In the genomic region with DNA sequence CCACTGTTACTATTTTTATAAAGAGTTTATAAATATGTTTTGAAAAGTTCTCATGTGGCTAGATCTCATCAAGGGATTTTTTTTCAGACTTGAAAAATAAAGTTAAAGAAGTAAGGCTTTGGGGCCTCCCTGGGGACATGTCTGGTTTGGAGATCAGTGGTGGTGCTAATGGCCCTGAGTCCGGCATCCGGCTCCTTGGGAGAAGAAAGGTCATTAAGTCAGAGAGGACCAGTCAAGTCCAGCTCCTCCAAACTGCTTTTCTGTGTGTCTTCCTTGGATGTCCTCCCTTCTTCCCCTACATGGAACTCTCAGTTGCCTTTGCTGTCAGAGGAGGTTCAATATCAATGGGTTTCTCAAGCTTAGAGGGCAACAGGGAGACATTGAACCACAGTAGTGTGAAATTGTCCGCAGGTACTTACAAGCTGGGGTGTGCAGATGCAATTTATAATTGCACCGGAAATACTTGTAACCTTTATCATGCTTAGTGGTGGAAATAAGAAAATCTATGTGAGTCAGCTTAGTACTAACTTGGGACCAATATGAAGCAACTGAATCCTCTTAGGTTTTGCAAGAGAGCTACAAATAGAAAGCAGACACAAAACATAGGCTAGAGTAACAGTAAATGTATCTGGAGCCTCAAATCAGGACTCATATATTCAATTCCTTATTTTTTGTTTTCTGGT, we compare ENCODE assay signal across 15 cellular contexts.
DNase-seq lines count a peak whose midpoint lies in the region; ATAC-seq and TF ChIP-seq lines count a peak whose summit lies in the region.
"Had no signal": no experiment of that assay in that cellular context is flagged by ENCODE, and none has a peak within 500 bp of the region (broad histone marks: within the 10 kb centered on the region; RNA-seq: fewer than 3 reads in every experiment).

No MANE protein-coding gene starts in this region.

- TF ChIP-seq CTCF in AG10803 (conservative IDR thresholded peaks at IDR 0.05; ENCODE audit: low read length) (no peak), Loucy (conservative IDR thresholded peaks at IDR 0.05; ENCODE audit: low read length) (no peak), brain microvascular endothelial cell (IDR thresholded peaks at IDR 0.05; ENCODE audit: low read depth, low read length, missing control alignments) (no peak), mesothelial cell of epicardium (IDR thresholded peaks at IDR 0.05; ENCODE audit: unreplicated experiment) (no peak)

- H3K36me3 Mint-ChIP-seq in mesothelial cell of epicardium: peaks cover 5% of the 10 kb centered on the region
- H3K36me3 Mint-ChIP-seq in T-helper 2 cell treated with Interferon-gamma antibody and Interleukin-4, amounts not matched to agents 5 μg/mL and 100 μg/mL, for 36 hours (ENCODE audit: low read depth): no peaks in the 10 kb centered on the region

- no peak overlapping the region for H3K4me3 Mint-ChIP-seq in mesothelial cell of epicardium
- H3K4me3 Mint-ChIP-seq in T-helper 2 cell treated with Interferon-gamma antibody and Interleukin-4, amounts not matched to agents 5 μg/mL and 100 μg/mL, for 36 hours: no peak overlapping the region
- H3K4me3 Mint-ChIP-seq: activated CD8-positive, alpha-beta T cell treated with anti-CD3 and anti-CD28 coated beads for 36 hours; activated naive CD4-positive, alpha-beta T cell treated with anti-CD3 and anti-CD28 coated beads for 36 hours; T-helper 1 cell treated with Interleukin-12 subunit alpha and Interleukin-12 subunit beta and Interleukin-4 antibody, amounts not matched to agents 30 μg/mL and 1 μg/mL, for 36 hours had no signal

- H3K27ac Mint-ChIP-seq in mesothelial cell of epicardium: peak overlapping the region; percentile 68
- H3K27ac Mint-ChIP-seq in T-helper 2 cell treated with Interferon-gamma antibody and Interleukin-4, amounts not matched to agents 5 μg/mL and 100 μg/mL, for 36 hours: no peak overlapping the region
- H3K27ac Mint-ChIP-seq: activated CD8-positive, alpha-beta T cell treated with anti-CD3 and anti-CD28 coated beads for 36 hours; activated naive CD4-positive, alpha-beta T cell treated with anti-CD3 and anti-CD28 coated beads for 36 hours; T-helper 1 cell treated with Interleukin-12 subunit alpha and Interleukin-12 subunit beta and Interleukin-4 antibody, amounts not matched to agents 30 μg/mL and 1 μg/mL, for 36 hours had no signal

- peak; percentile 95 for DNase-seq in AG10803 (ENCODE audit: low read depth)
- no peak for DNase-seq in brain microvascular endothelial cell
- DNase-seq in mesothelial cell of epicardium (ENCODE audit: low spot score in 2 of 2, unreplicated experiment in 2 of 2): no peak
- no peak for DNase-seq in posterior vena cava (ENCODE audit: low spot score)
- DNase-seq in NCI-H1694 treated with DMSO at 0.1 percent for 48 hours (lab: John Stamatoyannopoulos, UW): no peak
- no peak for DNase-seq in T-helper 2 cell treated with Interferon-gamma antibody and Interleukin-4, amounts not matched to agents 5 μg/mL and 100 μg/mL, for 36 hours (ENCODE audit: low spot score)
- DNase-seq: activated CD8-positive, alpha-beta T cell treated with anti-CD3 and anti-CD28 coated beads for 36 hours; activated naive CD4-positive, alpha-beta T cell treated with anti-CD3 and anti-CD28 coated beads for 36 hours; NCI-H1048; NCI-H526; retina; thyroid gland had no signal

- peaks cover 55% of the 10 kb centered on the region for H3K4me1 Mint-ChIP-seq in mesothelial cell of epicardium
- peaks cover 23% of the 10 kb centered on the region for H3K4me1 Mint-ChIP-seq in T-helper 2 cell treated with Interferon-gamma antibody and Interleukin-4, amounts not matched to agents 5 μg/mL and 100 μg/mL, for 36 hours (ENCODE audit: low read depth)

- ATAC-seq in GM21576 (IDR thresholded peaks at IDR 0.05; ENCODE audit: unreplicated experiment): no peak
- ATAC-seq: activated CD8-positive, alpha-beta T cell treated with anti-CD3 and anti-CD28 coated beads for 36 hours had no signal

- peaks cover 27% of the 10 kb centered on the region for H3K27me3 ChIP-seq in Loucy (ENCODE audit: insufficient read depth, low read length, poor library complexity, severe bottlenecking)
- no peaks in the 10 kb centered on the region for H3K27me3 ChIP-seq in brain microvascular endothelial cell (replicated peaks)
- H3K27me3 ChIP-seq: thyroid gland had no signal

- H3K9me3 ChIP-seq in Loucy (ENCODE audit: insufficient read depth, low read depth, low read length): no peaks in the 10 kb centered on the region
- H3K9me3 ChIP-seq: thyroid gland had no signal

- no peak overlapping the region for H2AFZ ChIP-seq in Loucy (ENCODE audit: low read length)

- in situ Hi-C loops in brain microvascular endothelial cell (cut with HindIII; ENCODE audit: low pct_ligation_motif_present, low sequenced_read_pairs): no loop called here

- H3K9ac ChIP-seq in Loucy (ENCODE audit: low read depth, low read length, poor library complexity, severe bottlenecking): no peak overlapping the region

- H3K36me3 ChIP-seq in Loucy (ENCODE audit: insufficient read depth, low read length) (no peaks in the 10 kb centered on the region), brain microvascular endothelial cell (replicated peaks) (no peaks in the 10 kb centered on the region)
- H3K36me3 ChIP-seq: thyroid gland had no signal

- H3K4me2 ChIP-seq in Loucy (ENCODE audit: low read depth, low read length, poor library complexity, severe bottlenecking): peak overlapping the region; percentile 6

- intact Hi-C loops in posterior vena cava (cut with DNase I): loop anchor here in 1 of 2 donors (10.0 kb wide), 1 partner anchor 144 kb away; the partner anchor contains the start of gene TEAD1

- H3K9me3 Mint-ChIP-seq in mesothelial cell of epicardium: no peaks in the 10 kb centered on the region
- no peaks in the 10 kb centered on the region for H3K9me3 Mint-ChIP-seq in T-helper 2 cell treated with Interferon-gamma antibody and Interleukin-4, amounts not matched to agents 5 μg/mL and 100 μg/mL, for 36 hours
- H3K9me3 Mint-ChIP-seq: activated CD8-positive, alpha-beta T cell treated with anti-CD3 and anti-CD28 coated beads for 36 hours; activated naive CD4-positive, alpha-beta T cell treated with anti-CD3 and anti-CD28 coated beads for 36 hours; T-helper 1 cell treated with Interleukin-12 subunit alpha and Interleukin-12 subunit beta and Interleukin-4 antibody, amounts not matched to agents 30 μg/mL and 1 μg/mL, for 36 hours had no signal

- H3K9me2 ChIP-seq in Loucy (replicated peaks; ENCODE audit: low read depth, low read length): no peaks in the 10 kb centered on the region

- no peaks in the 10 kb centered on the region for H4K20me1 ChIP-seq in Loucy (ENCODE audit: insufficient read depth, low read length, poor library complexity, severe bottlenecking)

- H3K27ac ChIP-seq in brain microvascular endothelial cell: peak overlapping the region; percentile 31
- H3K27ac ChIP-seq: thyroid gland had no signal

- no peaks in the 10 kb centered on the region for H3K27me3 Mint-ChIP-seq in mesothelial cell of epicardium (ENCODE audit: low read depth)
- H3K27me3 Mint-ChIP-seq in T-helper 2 cell treated with Interferon-gamma antibody and Interleukin-4, amounts not matched to agents 5 μg/mL and 100 μg/mL, for 36 hours (ENCODE audit: low read depth): peaks cover 38% of the 10 kb centered on the region

- H3K4me3 ChIP-seq in AG10803 (ENCODE audit: low read length) (no peak overlapping the region), Loucy (ENCODE audit: low read length, poor library complexity, severe bottlenecking) (no peak overlapping the region), brain microvascular endothelial cell (ENCODE audit: low read depth, low read length) (no peak overlapping the region)
- H3K4me3 ChIP-seq: thyroid gland had no signal

- H3K79me2 ChIP-seq in Loucy (ENCODE audit: insufficient read depth, low read length): no peaks in the 10 kb centered on the region

- peaks cover 27% of the 10 kb centered on the region for H3K4me1 ChIP-seq in Loucy (ENCODE audit: insufficient read depth, low read length, poor library complexity, severe bottlenecking)

- H3F3A ChIP-seq in Loucy (ENCODE audit: low read depth): no peaks in the 10 kb centered on the region
